In genomic region chr6:152004036-152004566, GRCh38 we compare ENCODE assay signal across 24 cellular contexts.
DNase-seq lines count a peak whose midpoint lies in the region; ATAC-seq and TF ChIP-seq lines count a peak whose summit lies in the region.
"Had no signal": no experiment of that assay in that cellular context is flagged by ENCODE, and none has a peak within 500 bp of the region (broad histone marks: within the 10 kb centered on the region; RNA-seq: fewer than 3 reads in every experiment).

No MANE protein-coding gene starts in this region.

- H2AFZ ChIP-seq in KMS-11 (ENCODE audit: low read depth), result no peak overlapping the region

- no peak overlapping the region for H3K27ac Mint-ChIP-seq in T-cell
- H3K27ac Mint-ChIP-seq: activated CD4-positive, alpha-beta memory T cell treated with anti-CD3 and anti-CD28 coated beads for 36 hours; activated T-cell treated with anti-CD3 and anti-CD28 coated beads, Interleukin-2, amount 50 U/mL, for 72 hours; naive B cell; progenitor cell of endocrine pancreas had no signal

- in situ Hi-C loops in KBM-7 (cut with MboI; ENCODE audit: low pct_unique_long_range_greater_than_20kb, low sequenced_read_pairs), result no loop called here

- H3K4me1 ChIP-seq in KMS-11 (ENCODE audit: low read depth, poor library complexity, severe bottlenecking), result peaks cover 51% of the 10 kb centered on the region
- H3K4me1 ChIP-seq: BLaER1 treated with 17β-estradiol and CSF1 and Interleukin-3, amounts not matched to agents 10 nM and 100 nM; left ventricle myocardium inferior; sigmoid colon had no signal

- POLR2A ChIA-PET in T-cell (lab: Charles Lee), result no interaction called here

- H3K27ac ChIP-seq in KMS-11, result peak overlapping the region; percentile 11; the same call in 1 of the 2 replicates
- H3K27ac ChIP-seq: BLaER1 treated with 17β-estradiol and CSF1 and Interleukin-3, amounts not matched to agents 10 nM and 100 nM; left ventricle myocardium inferior; neutrophil; sigmoid colon had no signal

- no peaks in the 10 kb centered on the region for H3K27me3 ChIP-seq in KMS-11 (ENCODE audit: insufficient read depth, low read depth)
- H3K27me3 ChIP-seq: BLaER1 treated with 17β-estradiol and CSF1 and Interleukin-3, amounts not matched to agents 10 nM and 100 nM; neutrophil; sigmoid colon had no signal

- H3K4me1 Mint-ChIP-seq in T-cell, result no peaks in the 10 kb centered on the region
- H3K4me1 Mint-ChIP-seq: naive B cell had no signal

- CTCF ChIA-PET in T-cell (lab: Charles Lee), result no interaction called here

- H3K79me2 ChIP-seq in KMS-11 (ENCODE audit: insufficient read depth, low read depth), result no peaks in the 10 kb centered on the region

- no peak overlapping the region for H3K9ac ChIP-seq in KMS-11
- H3K9ac ChIP-seq: BLaER1 treated with 17β-estradiol and CSF1 and Interleukin-3, amounts not matched to agents 10 nM and 100 nM had no signal

- H3K4me2 ChIP-seq in KMS-11, result peak overlapping the region; percentile 58
- H3K4me2 ChIP-seq: BLaER1 treated with 17β-estradiol and CSF1 and Interleukin-3, amounts not matched to agents 10 nM and 100 nM had no signal

- no peak for ATAC-seq in T-cell (replicated peaks in 1 of 4)
- ATAC-seq: activated CD4-positive, CD25-positive, alpha-beta regulatory T cell treated with anti-CD3 and anti-CD28 coated beads, Interleukin-2, amount 50 U/mL, for 24 hours; activated T-cell treated with anti-CD3 and anti-CD28 coated beads, Interleukin-2, amount 50 U/mL, for 72 hours; HCT116 had no signal

- no peaks in the 10 kb centered on the region for H3K36me3 Mint-ChIP-seq in T-cell
- H3K36me3 Mint-ChIP-seq: activated CD4-positive, alpha-beta memory T cell treated with anti-CD3 and anti-CD28 coated beads for 36 hours; naive B cell had no signal

- H4K20me1 ChIP-seq in KMS-11 (ENCODE audit: insufficient read depth), result peaks cover 3% of the 10 kb centered on the region
- H4K20me1 ChIP-seq: BLaER1 treated with 17β-estradiol and CSF1 and Interleukin-3, amounts not matched to agents 10 nM and 100 nM had no signal

- no peak overlapping the region for H3K4me3 ChIP-seq in KMS-11 (IDR thresholded peaks at IDR 0.05; ENCODE audit: insufficient read depth, low read depth, low read length)
- H3K4me3 ChIP-seq: BLaER1 treated with 17β-estradiol and CSF1 and Interleukin-3, amounts not matched to agents 10 nM and 100 nM; left ventricle myocardium inferior; sigmoid colon had no signal

- no peaks in the 10 kb centered on the region for H3K36me3 ChIP-seq in KMS-11 (ENCODE audit: insufficient read depth)
- H3K36me3 ChIP-seq: BLaER1 treated with 17β-estradiol and CSF1 and Interleukin-3, amounts not matched to agents 10 nM and 100 nM; left ventricle myocardium inferior; neutrophil; sigmoid colon had no signal

- H3K9me3 Mint-ChIP-seq in T-cell, result no peaks in the 10 kb centered on the region
- H3K9me3 Mint-ChIP-seq: activated CD4-positive, alpha-beta memory T cell treated with anti-CD3 and anti-CD28 coated beads for 36 hours; activated T-cell treated with anti-CD3 and anti-CD28 coated beads, Interleukin-2, amount 50 U/mL, for 72 hours had no signal

- H3K4me3 Mint-ChIP-seq in T-cell, result no peak overlapping the region
- H3K4me3 Mint-ChIP-seq: activated CD4-positive, alpha-beta memory T cell treated with anti-CD3 and anti-CD28 coated beads for 36 hours; activated T-cell treated with anti-CD3 and anti-CD28 coated beads, Interleukin-2, amount 50 U/mL, for 72 hours; naive B cell had no signal

- DNase-seq in astrocyte of the hippocampus (ENCODE audit: low read depth, low spot score), result peak; percentile 66
- DNase-seq in foreskin melanocyte, result peak; percentile 86
- DNase-seq in KBM-7, result no peak
- no peak for DNase-seq in activated CD4-positive, alpha-beta T cell treated with anti-CD3 and anti-CD28 coated beads, Interleukin-2, amount 50 U/mL, for 48 hours
- DNase-seq in T-cell, result no peak
- no peak for DNase-seq in NCI-H1436 treated with DMSO at 0.1 percent for 48 hours (lab: John Stamatoyannopoulos, UW)
- DNase-seq: activated CD4-positive, alpha-beta memory T cell treated with anti-CD3 and anti-CD28 coated beads for 36 hours; activated T-cell treated with anti-CD3 and anti-CD28 coated beads, Interleukin-2, amount 50 U/mL, for 72 hours; DMS153; left ventricle myocardium inferior; naive B cell; NCI-H2029 treated with DMSO at 0.1 percent for 48 hours; NCI-H526; NK-92 treated with Interleukin-12 subunit alpha and Interleukin-12 subunit beta, amount 100 ng/mL, for 24 hours; SHP77; sigmoid colon; stimulated activated CD4-positive, alpha-beta T cell treated with anti-CD3 and anti-CD28 coated beads, Interleukin-4, amount 100 ng/mL, for 24 hours; trophoblast cell had no signal

- H3K27me3 Mint-ChIP-seq in T-cell, result no peaks in the 10 kb centered on the region
- H3K27me3 Mint-ChIP-seq: activated CD4-positive, alpha-beta memory T cell treated with anti-CD3 and anti-CD28 coated beads for 36 hours; naive B cell; progenitor cell of endocrine pancreas had no signal

- TF ChIP-seq CTCF in KMS-11 (conservative IDR thresholded peaks at IDR 0.05; ENCODE audit: low read depth, low read length), result no peak

Comparison
In these comparisons a context has a peak if more than half of its experiments do, and no peak if none do; other contexts are left out.
1. DNase-seq: peak in astrocyte of the hippocampus (single experiment) and foreskin melanocyte (single experiment); none in KBM-7 (single experiment), activated CD4-positive, alpha-beta T cell treated with anti-CD3 and anti-CD28 coated beads, Interleukin-2, amount 50 U/mL, for 48 hours (0 of 2), T-cell (0 of 34) and NCI-H1436 treated with DMSO at 0.1 percent for 48 hours (single experiment).